ENCODE assay signal across 39 cellular contexts in genomic region chr4:5922556-5922955, GRCh38. TPM values are rescaled to one million over a fixed set of nuclear protein-coding genes. Genes with fewer than 3 reads are reported as not detected.
"Had no signal": no experiment of that assay in that cellular context is flagged by ENCODE, and none has a peak within 500 bp of the region (broad histone marks: within the 10 kb centered on the region; RNA-seq: fewer than 3 reads in every experiment).

No MANE protein-coding gene starts in this region.

- H3K9me3 ChIP-seq: ascending aorta had no signal

- H3K4me1 ChIP-seq: ascending aorta had no signal

- H3K4me3 Mint-ChIP-seq: activated B cell treated with CpG ODN at 0.5 μM for 24 hours; activated CD4-positive, alpha-beta memory T cell treated with anti-CD3 and anti-CD28 coated beads for 36 hours; activated CD4-positive, alpha-beta T cell treated with anti-CD3 and anti-CD28 coated beads, Interleukin-2, amount 10 ng/mL, durations not matched to agents 24 days and 14 days; activated CD8-positive, alpha-beta T cell treated with anti-CD3 and anti-CD28 coated beads for 36 hours; activated naive CD4-positive, alpha-beta T cell treated with anti-CD3 and anti-CD28 coated beads, Interleukin-2, amount 10 ng/mL, durations not matched to agents 7 days and 5 days; activated naive CD4-positive, alpha-beta T cell treated with anti-CD3 and anti-CD28 coated beads, Interleukin-2, amount 50 U/mL, for 24 hours; activated naive CD8-positive, alpha-beta T cell; activated naive CD8-positive, alpha-beta T cell treated with anti-CD3 and anti-CD28 coated beads, Interleukin-2, amount 10 ng/mL, durations not matched to agents 7 days and 5 days; activated naive CD8-positive, alpha-beta T cell treated with anti-CD3 and anti-CD28 coated beads, Interleukin-2, amount 50 U/mL, for 24 hours; activated T-cell treated with anti-CD3 and anti-CD28 coated beads, Interleukin-2, amount 50 U/mL, for 4 hours; activated T-cell treated with anti-CD3 and anti-CD28 coated beads, Interleukin-2, amount 50 U/mL, for 72 hours; activated T-helper 1 cell treated with anti-CD3 and anti-CD28 coated beads, Interleukin-12 subunit alpha, Interleukin-12 subunit beta, Interleukin-2, Interleukin-4 antibody, amounts not matched to agents 30 ng/mL and 10 ng/mL and 1 ng/mL, durations not matched to agents 14 hours and 24 hours and 36 hours; activated T-helper 17 cell treated with anti-CD3 and anti-CD28 coated beads, Interleukin-2, amount 50 U/mL, for 72 hours; central memory CD8-positive, alpha-beta T cell; T-helper 1 cell treated with Interleukin-12 subunit alpha and Interleukin-12 subunit beta and Interleukin-4 antibody, amounts not matched to agents 30 μg/mL and 1 μg/mL, for 36 hours; T-helper 2 cell treated with Interferon-gamma antibody and Interleukin-4, amounts not matched to agents 5 μg/mL and 100 μg/mL, for 36 hours had no signal

- H3K27me3 Mint-ChIP-seq: activated CD4-positive, alpha-beta T cell treated with anti-CD3 and anti-CD28 coated beads, Interleukin-2, amount 10 ng/mL, durations not matched to agents 24 days and 14 days; activated naive CD4-positive, alpha-beta T cell treated with anti-CD3 and anti-CD28 coated beads, Interleukin-2, amount 10 ng/mL, durations not matched to agents 7 days and 5 days; activated naive CD8-positive, alpha-beta T cell treated with anti-CD3 and anti-CD28 coated beads, Interleukin-2, amount 10 ng/mL, durations not matched to agents 7 days and 5 days had no signal

- H3K4me1 Mint-ChIP-seq: activated CD4-positive, alpha-beta T cell treated with anti-CD3 and anti-CD28 coated beads, Interleukin-2, amount 10 ng/mL, durations not matched to agents 24 days and 14 days; activated naive CD4-positive, alpha-beta T cell treated with anti-CD3 and anti-CD28 coated beads, Interleukin-2, amount 10 ng/mL, durations not matched to agents 7 days and 5 days; activated naive CD4-positive, alpha-beta T cell treated with anti-CD3 and anti-CD28 coated beads, Interleukin-2, amount 50 U/mL, for 24 hours; activated naive CD8-positive, alpha-beta T cell treated with anti-CD3 and anti-CD28 coated beads, Interleukin-2, amount 50 U/mL, for 24 hours; activated T-helper 17 cell treated with anti-CD3 and anti-CD28 coated beads, Interleukin-2, amount 50 U/mL, for 72 hours; central memory CD8-positive, alpha-beta T cell had no signal

- H3K9me3 Mint-ChIP-seq: activated B cell treated with CpG ODN at 0.5 μM for 24 hours; activated CD4-positive, alpha-beta memory T cell treated with anti-CD3 and anti-CD28 coated beads for 36 hours; activated CD4-positive, alpha-beta T cell treated with anti-CD3 and anti-CD28 coated beads, Interleukin-2, amount 10 ng/mL, durations not matched to agents 24 days and 14 days; activated CD8-positive, alpha-beta T cell treated with anti-CD3 and anti-CD28 coated beads for 36 hours; activated naive CD4-positive, alpha-beta T cell treated with anti-CD3 and anti-CD28 coated beads, Interleukin-2, amount 50 U/mL, for 24 hours; activated naive CD8-positive, alpha-beta T cell treated with anti-CD3 and anti-CD28 coated beads, Interleukin-2, amount 10 ng/mL, durations not matched to agents 7 days and 5 days; activated naive CD8-positive, alpha-beta T cell treated with anti-CD3 and anti-CD28 coated beads, Interleukin-2, amount 50 U/mL, for 24 hours; activated T-cell treated with anti-CD3 and anti-CD28 coated beads, Interleukin-2, amount 50 U/mL, for 4 hours; activated T-cell treated with anti-CD3 and anti-CD28 coated beads, Interleukin-2, amount 50 U/mL, for 72 hours; activated T-helper 1 cell treated with anti-CD3 and anti-CD28 coated beads, Interleukin-12 subunit alpha, Interleukin-12 subunit beta, Interleukin-2, Interleukin-4 antibody, amounts not matched to agents 30 ng/mL and 10 ng/mL and 1 ng/mL, durations not matched to agents 14 hours and 24 hours and 36 hours; activated T-helper 17 cell treated with anti-CD3 and anti-CD28 coated beads, Interleukin-2, amount 50 U/mL, for 72 hours; brain; central memory CD8-positive, alpha-beta T cell; T-helper 1 cell treated with Interleukin-12 subunit alpha and Interleukin-12 subunit beta and Interleukin-4 antibody, amounts not matched to agents 30 μg/mL and 1 μg/mL, for 36 hours; T-helper 2 cell treated with Interferon-gamma antibody and Interleukin-4, amounts not matched to agents 5 μg/mL and 100 μg/mL, for 36 hours had no signal

- H3K27ac ChIP-seq: ascending aorta, cardiac muscle cell, VCaP had no signal

- H3K27ac Mint-ChIP-seq: activated B cell treated with CpG ODN at 0.5 μM for 24 hours; activated CD4-positive, alpha-beta memory T cell treated with anti-CD3 and anti-CD28 coated beads for 36 hours; activated CD4-positive, alpha-beta T cell treated with anti-CD3 and anti-CD28 coated beads, Interleukin-2, amount 10 ng/mL, durations not matched to agents 24 days and 14 days; activated CD8-positive, alpha-beta T cell treated with anti-CD3 and anti-CD28 coated beads for 36 hours; activated naive CD4-positive, alpha-beta T cell treated with anti-CD3 and anti-CD28 coated beads, Interleukin-2, amount 10 ng/mL, durations not matched to agents 7 days and 5 days; activated naive CD4-positive, alpha-beta T cell treated with anti-CD3 and anti-CD28 coated beads, Interleukin-2, amount 50 U/mL, for 24 hours; activated naive CD8-positive, alpha-beta T cell; activated naive CD8-positive, alpha-beta T cell treated with anti-CD3 and anti-CD28 coated beads, Interleukin-2, amount 10 ng/mL, durations not matched to agents 7 days and 5 days; activated naive CD8-positive, alpha-beta T cell treated with anti-CD3 and anti-CD28 coated beads, Interleukin-2, amount 50 U/mL, for 24 hours; activated T-cell treated with anti-CD3 and anti-CD28 coated beads, Interleukin-2, amount 50 U/mL, for 72 hours; activated T-helper 1 cell treated with anti-CD3 and anti-CD28 coated beads, Interleukin-12 subunit alpha, Interleukin-12 subunit beta, Interleukin-2, Interleukin-4 antibody, amounts not matched to agents 30 ng/mL and 10 ng/mL and 1 ng/mL, durations not matched to agents 14 hours and 24 hours and 36 hours; activated T-helper 17 cell treated with anti-CD3 and anti-CD28 coated beads, Interleukin-2, amount 50 U/mL, for 72 hours; T-helper 1 cell treated with Interleukin-12 subunit alpha and Interleukin-12 subunit beta and Interleukin-4 antibody, amounts not matched to agents 30 μg/mL and 1 μg/mL, for 36 hours; T-helper 2 cell treated with Interferon-gamma antibody and Interleukin-4, amounts not matched to agents 5 μg/mL and 100 μg/mL, for 36 hours had no signal

- DNase-seq: activated B cell treated with CpG ODN at 0.5 μM for 24 hours; activated CD4-positive, alpha-beta memory T cell treated with anti-CD3 and anti-CD28 coated beads for 36 hours; activated CD4-positive, alpha-beta T cell treated with anti-CD3 and anti-CD28 coated beads for 4 hours; activated CD4-positive, alpha-beta T cell treated with anti-CD3 and anti-CD28 coated beads, Interleukin-2, amount 10 ng/mL, durations not matched to agents 24 days and 14 days; activated CD4-positive, alpha-beta T cell treated with anti-CD3 and anti-CD28 coated beads, Interleukin-2, amount 50 U/mL, for 1 hour; activated CD4-positive, alpha-beta T cell treated with anti-CD3 and anti-CD28 coated beads, Interleukin-2, amount 50 U/mL, for 4 hours; activated CD4-positive, CD25-positive, alpha-beta regulatory T cell treated with anti-CD3 and anti-CD28 coated beads, Interleukin-2, amount 50 U/mL, for 72 hours; activated CD8-positive, alpha-beta memory T cell treated with anti-CD3 and anti-CD28 coated beads, Interleukin-2, amount 50 U/mL, for 4 hours; activated CD8-positive, alpha-beta T cell treated with anti-CD3 and anti-CD28 coated beads for 36 hours; activated gamma-delta T cell; activated naive CD4-positive, alpha-beta T cell treated with anti-CD3 and anti-CD28 coated beads, Interleukin-2, amount 10 ng/mL, durations not matched to agents 7 days and 5 days; activated naive CD4-positive, alpha-beta T cell treated with Interleukin-2 at 50 U/mL for 16 hours; activated naive CD8-positive, alpha-beta T cell treated with anti-CD3 and anti-CD28 coated beads, Interleukin-2, amount 10 ng/mL, durations not matched to agents 7 days and 5 days; activated naive CD8-positive, alpha-beta T cell treated with anti-CD3 and anti-CD28 coated beads, Interleukin-2, amount 50 U/mL, for 24 hours; activated T-cell treated with anti-CD3 and anti-CD28 coated beads for 4 hours; activated T-cell treated with anti-CD3 and anti-CD28 coated beads, Interleukin-2, amount 50 U/mL, for 1 hour; activated T-cell treated with anti-CD3 and anti-CD28 coated beads, Interleukin-2, amount 50 U/mL, for 4 hours; activated T-cell treated with anti-CD3 and anti-CD28 coated beads, Interleukin-2, amount 50 U/mL, for 72 hours; amygdala; anterior cingulate cortex; caudate nucleus; cerebellar nuclear complex; T-helper 1 cell; T-helper 2 cell; T-helper 9 cell had no signal

- FAIRE-seq: bronchial epithelial cell, TTC549 had no signal

- H3K27me3 ChIP-seq: ascending aorta, cardiac muscle cell had no signal

- H3K36me3 Mint-ChIP-seq: activated CD4-positive, alpha-beta memory T cell treated with anti-CD3 and anti-CD28 coated beads for 36 hours; activated naive CD4-positive, alpha-beta T cell treated with anti-CD3 and anti-CD28 coated beads, Interleukin-2, amount 10 ng/mL, durations not matched to agents 7 days and 5 days; activated naive CD4-positive, alpha-beta T cell treated with anti-CD3 and anti-CD28 coated beads, Interleukin-2, amount 50 U/mL, for 24 hours; activated naive CD8-positive, alpha-beta T cell; activated naive CD8-positive, alpha-beta T cell treated with anti-CD3 and anti-CD28 coated beads, Interleukin-2, amount 10 ng/mL, durations not matched to agents 7 days and 5 days; brain had no signal

- ATAC-seq: activated CD8-positive, alpha-beta T cell treated with anti-CD3 and anti-CD28 coated beads for 36 hours; activated naive CD8-positive, alpha-beta T cell treated with anti-CD3 and anti-CD28 coated beads, Interleukin-2, amount 50 U/mL, for 24 hours; activated T-cell treated with anti-CD3 and anti-CD28 coated beads, Interleukin-2, amount 50 U/mL, for 4 hours; activated T-cell treated with anti-CD3 and anti-CD28 coated beads, Interleukin-2, amount 50 U/mL, for 72 hours; activated T-helper 17 cell treated with anti-CD3 and anti-CD28 coated beads, Interleukin-2, amount 50 U/mL, for 72 hours had no signal

- H3K4me3 ChIP-seq: ascending aorta, cardiac muscle cell had no signal

- H3K36me3 ChIP-seq: ascending aorta, cardiac muscle cell had no signal

RNA-seq across cellular contexts. Expression of gene CRMP1, which starts 29.7 kb away (rescaled TPM):
- total RNA-seq: activated CD4-positive, alpha-beta memory T cell treated with anti-CD3 and anti-CD28 coated beads for 36 hours; activated CD4-positive, alpha-beta T cell treated with anti-CD3 and anti-CD28 coated beads, Interleukin-2, amount 10 ng/mL, durations not matched to agents 24 days and 14 days; activated CD8-positive, alpha-beta memory T cell treated with anti-CD3 and anti-CD28 coated beads for 36 hours; activated CD8-positive, alpha-beta T cell treated with anti-CD3 and anti-CD28 coated beads for 36 hours; activated naive CD8-positive, alpha-beta T cell treated with anti-CD3 and anti-CD28 coated beads, Interleukin-2, amount 10 ng/mL, durations not matched to agents 7 days and 5 days; activated T-cell treated with anti-CD3 and anti-CD28 coated beads, Interleukin-2, amount 50 U/mL, for 72 hours; activated T-helper 1 cell treated with anti-CD3 and anti-CD28 coated beads, Interleukin-12 subunit alpha, Interleukin-12 subunit beta, Interleukin-2, Interleukin-4 antibody, amounts not matched to agents 30 ng/mL and 10 ng/mL and 1 ng/mL, durations not matched to agents 14 hours and 24 hours and 36 hours; activated T-helper 17 cell treated with anti-CD3 and anti-CD28 coated beads, Interleukin-2, amount 50 U/mL, for 72 hours; bronchial epithelial cell had no signal
